Comparison of ENCODE assay signal across 23 cellular contexts in genomic region chr2:240199133-240199870, GRCh38. TPM values are rescaled to one million over a fixed set of nuclear protein-coding genes. Genes with fewer than 3 reads are reported as not detected.
A peak's percentile ranks its signal among the peaks of the same experiment; 100 is the strongest.
DNase-seq lines count a peak whose midpoint lies in the region; ATAC-seq and TF ChIP-seq lines count a peak whose summit lies in the region.
"Had no signal": no experiment of that assay in that cellular context is flagged by ENCODE, and none has a peak within 500 bp of the region (broad histone marks: within the 10 kb centered on the region; RNA-seq: fewer than 3 reads in every experiment).

No MANE protein-coding gene starts in this region.

- H3K27me3 ChIP-seq in sigmoid colon = peaks cover 0 to 37% (median 14%) of the 10 kb centered on the region in 3 donors
- H3K27me3 ChIP-seq: MG63 had no signal

- no peaks in the 10 kb centered on the region for H3K36me3 ChIP-seq in sigmoid colon
- H3K36me3 ChIP-seq: MG63, SJCRH30 had no signal

- DNase-seq in coronary artery (ENCODE audit: low spot score) (peak; percentile 55), left lobe of liver (ENCODE audit: low spot score) (peak; percentile 39), sigmoid colon (peak; percentile 56), ureter (ENCODE audit: low spot score) (peak; percentile 37), HCEC 1CT (no peak)
- DNase-seq in activated CD4-positive, CD25-positive, alpha-beta regulatory T cell (lab: John Stamatoyannopoulos, UW) = no peak
- no peak for DNase-seq in activated CD8-positive, alpha-beta T cell treated with anti-CD3 and anti-CD28 coated beads for 36 hours
- DNase-seq: ACHN, DMS 273 treated with DMSO at 0.1 percent for 48 hours, DND-41, GM23248, Kasumi-1, MG63, NCI-H1048, NCI-H1436, NCI-H1930, NCI-H446, NCI-H69, SJCRH30 had no signal

- TF ChIP-seq CTCF in coronary artery (IDR thresholded peaks at IDR 0.05) (no peak), sigmoid colon (IDR thresholded peaks at IDR 0.05) (no peak)
- TF ChIP-seq CTCF in activated CD8-positive, alpha-beta T cell treated with anti-CD3 and anti-CD28 coated beads for 36 hours (IDR thresholded peaks at IDR 0.05) = no peak

- H3K4me3 ChIP-seq in coronary artery (no peak overlapping the region), sigmoid colon (no peak overlapping the region)
- H3K4me3 ChIP-seq: GM23248, MG63, SJCRH30 had no signal

- no peak for ATAC-seq in left lobe of liver
- ATAC-seq in activated CD8-positive, alpha-beta T cell treated with anti-CD3 and anti-CD28 coated beads for 36 hours = no peak
- ATAC-seq: HCT116, Panc1 had no signal

- POLR2A ChIA-PET in activated CD8-positive, alpha-beta T cell treated with anti-CD3 and anti-CD28 coated beads for 36 hours (lab: Charles Lee) = no interaction called here

- no peaks in the 10 kb centered on the region for H3K4me1 ChIP-seq in sigmoid colon

- no peak for TF ChIP-seq EP300 in sigmoid colon (IDR thresholded peaks at IDR 0.05)

- no peak overlapping the region for H3K27ac ChIP-seq in coronary artery
- H3K27ac ChIP-seq in sigmoid colon = no peak overlapping the region
- H3K27ac ChIP-seq: C4-2B, GM23248, SJCRH30 had no signal

- CTCF ChIA-PET in activated CD8-positive, alpha-beta T cell treated with anti-CD3 and anti-CD28 coated beads for 36 hours (lab: Charles Lee) = no interaction called here

- no peaks in the 10 kb centered on the region for H3K36me3 Mint-ChIP-seq in activated CD8-positive, alpha-beta T cell treated with anti-CD3 and anti-CD28 coated beads for 36 hours (ENCODE audit: low read depth)

- no peaks in the 10 kb centered on the region for H3K9me3 Mint-ChIP-seq in activated CD8-positive, alpha-beta T cell treated with anti-CD3 and anti-CD28 coated beads for 36 hours

- H3K27ac Mint-ChIP-seq in activated CD8-positive, alpha-beta T cell treated with anti-CD3 and anti-CD28 coated beads for 36 hours = no peak overlapping the region

- TF ChIP-seq POLR2A in sigmoid colon (IDR thresholded peaks at IDR 0.05) = no peak

- H3K4me3 Mint-ChIP-seq in activated CD8-positive, alpha-beta T cell treated with anti-CD3 and anti-CD28 coated beads for 36 hours = no peak overlapping the region

- 81 to 82% methylated on average over 16 of the region's 16 CpGs for WGBS in sigmoid colon, 2 donors

- peaks cover 17% of the 10 kb centered on the region for H3K27me3 Mint-ChIP-seq in activated CD8-positive, alpha-beta T cell treated with anti-CD3 and anti-CD28 coated beads for 36 hours

- no peaks in the 10 kb centered on the region for H3K4me1 Mint-ChIP-seq in activated CD8-positive, alpha-beta T cell treated with anti-CD3 and anti-CD28 coated beads for 36 hours (ENCODE audit: low read depth)

- no peaks in the 10 kb centered on the region for H3K9me3 ChIP-seq in sigmoid colon
- H3K9me3 ChIP-seq: MG63, SJCRH30 had no signal

- intact Hi-C loops in sigmoid colon (cut with DNase I) = no loop called here
- intact Hi-C loops in activated CD8-positive, alpha-beta T cell treated with anti-CD3 and anti-CD28 coated beads for 36 hours (cut with micrococcal nuclease) = no loop called here

RNA-seq across cellular contexts. Expression of gene OTOS, which starts 58.8 kb away (rescaled TPM):
- not detected for total RNA-seq in left lobe of liver
- total RNA-seq in sigmoid colon = not detected
- polyA plus RNA-seq in sigmoid colon = not detected
- not detected for total RNA-seq in ureter
- not detected for total RNA-seq in activated CD8-positive, alpha-beta T cell treated with anti-CD3 and anti-CD28 coated beads for 36 hours
- total RNA-seq: G401, GM23248, SJCRH30 had no signal
- polyA plus RNA-seq: GM23248 had no signal

Comparison
In these comparisons a context has a peak if more than half of its experiments do, and no peak if none do; other contexts are left out.
1. DNase-seq: peak in coronary artery (single experiment), left lobe of liver (single experiment), sigmoid colon (single experiment) and ureter (single experiment); none in activated CD4-positive, CD25-positive, alpha-beta regulatory T cell (0 of 4), activated CD8-positive, alpha-beta T cell treated with anti-CD3 and anti-CD28 coated beads for 36 hours (single experiment) and HCEC 1CT (single experiment).